In genomic region chr10:116831086-116831485, GRCh38 we compare ENCODE assay signal across 23 cellular contexts. TPM values are rescaled to one million over a fixed set of nuclear protein-coding genes. Genes with fewer than 3 reads are reported as not detected.
DNase-seq lines count a peak whose midpoint lies in the region; ATAC-seq and TF ChIP-seq lines count a peak whose summit lies in the region.
"Had no signal": no experiment of that assay in that cellular context is flagged by ENCODE, and none has a peak within 500 bp of the region (broad histone marks: within the 10 kb centered on the region; RNA-seq: fewer than 3 reads in every experiment).

No MANE protein-coding gene starts in this region.

- H3K27me3 ChIP-seq in heart left ventricle (no peaks in the 10 kb centered on the region), right atrium auricular region (no peaks in the 10 kb centered on the region), parathyroid adenoma (ENCODE audit: control insufficient read depth, insufficient read depth, low read length) (no peaks in the 10 kb centered on the region)
- H3K27me3 ChIP-seq: BLaER1 treated with 17β-estradiol and CSF1 and Interleukin-3, amounts not matched to agents 10 nM and 100 nM had no signal

- TF ChIP-seq POLR2A in heart left ventricle (IDR thresholded peaks at IDR 0.05), result no peak

- DNase-seq in Right ventricle myocardium inferior (ENCODE audit: missing footprints) (no peak), cardiac septum (ENCODE audit: low spot score) (no peak), heart left ventricle (no peak), right atrium auricular region (ENCODE audit: low spot score) (no peak)
- DNase-seq in stimulated activated CD8-positive, alpha-beta memory T cell treated with anti-CD3 and anti-CD28 coated beads, Interleukin-4, amount 100 ng/mL, for 48 hours, result no peak
- DNase-seq: 8988T; ACHN; AML-193; BE2C; CD4-positive, alpha-beta T cell; CD8-positive, alpha-beta memory T cell; DMS 273 treated with DMSO at 0.1 percent for 48 hours; DMS79 treated with DMSO at 0.1 percent for 48 hours; GF-D8 had no signal

- no peak overlapping the region for H3K9ac ChIP-seq in parathyroid adenoma
- H3K9ac ChIP-seq: BLaER1 treated with 17β-estradiol and CSF1 and Interleukin-3, amounts not matched to agents 10 nM and 100 nM had no signal

- H3K4me3 ChIP-seq in heart left ventricle, result no peak overlapping the region
- H3K4me3 ChIP-seq in right atrium auricular region, result no peak overlapping the region
- H3K4me3 ChIP-seq in parathyroid adenoma (ENCODE audit: low read depth, low read length), result no peak overlapping the region
- H3K4me3 ChIP-seq: A549; BLaER1 treated with 17β-estradiol and CSF1 and Interleukin-3, amounts not matched to agents 10 nM and 100 nM; GM23338; HAP-1 had no signal

- intact Hi-C loops in Right ventricle myocardium inferior (cut with DNase I), result no loop called here
- intact Hi-C loops in cardiac septum (cut with DNase I), result no loop called here
- intact Hi-C loops in heart left ventricle (cut with DNase I), result no loop called here

- no peak overlapping the region for H2AFZ ChIP-seq in parathyroid adenoma
- H2AFZ ChIP-seq: GM23338 had no signal

- H3K4me1 ChIP-seq in heart left ventricle (no peaks in the 10 kb centered on the region), right atrium auricular region (peaks cover 0 to 13% of the 10 kb centered on the region in 2 donors), parathyroid adenoma (peaks cover 30% of the 10 kb centered on the region)
- H3K4me1 ChIP-seq: BE2C; BLaER1 treated with 17β-estradiol and CSF1 and Interleukin-3, amounts not matched to agents 10 nM and 100 nM had no signal

- H3K36me3 ChIP-seq in heart left ventricle (no peaks in the 10 kb centered on the region), right atrium auricular region (no peaks in the 10 kb centered on the region), parathyroid adenoma (ENCODE audit: control insufficient read depth, insufficient read depth, low read length) (no peaks in the 10 kb centered on the region)
- H3K36me3 ChIP-seq: BE2C; BLaER1 treated with 17β-estradiol and CSF1 and Interleukin-3, amounts not matched to agents 10 nM and 100 nM; HAP-1 had no signal

- 66 to 84% (median 73%) methylated on average over 4 of the region's 4 CpGs for WGBS in heart left ventricle, 4 donors

- H3K9me3 ChIP-seq in heart left ventricle (no peaks in the 10 kb centered on the region), right atrium auricular region (no peaks in the 10 kb centered on the region), parathyroid adenoma (ENCODE audit: control insufficient read depth, low read length) (no peaks in the 10 kb centered on the region)
- H3K9me3 ChIP-seq: A549, BE2C, HAP-1 had no signal

- no peak overlapping the region for H3K4me2 ChIP-seq in parathyroid adenoma (ENCODE audit: low read length)
- H3K4me2 ChIP-seq: A549; BLaER1 treated with 17β-estradiol and CSF1 and Interleukin-3, amounts not matched to agents 10 nM and 100 nM; GM23338 had no signal

- peaks cover 10% of the 10 kb centered on the region for H3K79me2 ChIP-seq in parathyroid adenoma

- H3K27ac ChIP-seq in heart left ventricle, result peak overlapping the region in 3 of 12 donors; percentile 46 to 57 (median 53)
- peak overlapping the region; percentile 58 to 61 for H3K27ac ChIP-seq in right atrium auricular region
- peak overlapping the region; percentile 74 for H3K27ac ChIP-seq in parathyroid adenoma
- H3K27ac ChIP-seq: A549; BLaER1 treated with 17β-estradiol and CSF1 and Interleukin-3, amounts not matched to agents 10 nM and 100 nM had no signal

- TF ChIP-seq CTCF in heart left ventricle (IDR thresholded peaks at IDR 0.05) (no peak), right atrium auricular region (IDR thresholded peaks at IDR 0.05) (no peak), parathyroid adenoma (IDR thresholded peaks at IDR 0.05) (no peak)

- ATAC-seq in Right ventricle myocardium inferior, result peak; percentile 74
- ATAC-seq in heart left ventricle, result peak; percentile 27 to 89 (median 59)
- ATAC-seq in HG03139 (IDR thresholded peaks at IDR 0.05; ENCODE audit: unreplicated experiment), result no peak
- ATAC-seq in HG02588 (IDR thresholded peaks at IDR 0.05; ENCODE audit: unreplicated experiment), result no peak
- ATAC-seq: A549, GM23338 had no signal

RNA-seq across cellular contexts. Expression of gene ENO4, which starts 18.2 kb away (rescaled TPM):
- total RNA-seq in Right ventricle myocardium inferior (not detected), cardiac septum (not detected), heart left ventricle (1 to 10 TPM in 1 of 9 donors, under 1 TPM in 2, not detected in 6; 0.07 to 1.8 (median 0.32) TPM), right atrium auricular region (under 1 TPM in 1 of 2 donors, not detected in 1; 0.15 TPM)
- under 1 TPM in 1 of 2 donors, not detected in 1; 0.03 TPM for polyA plus RNA-seq in heart left ventricle
- total RNA-seq: CD4-positive, alpha-beta T cell; CD8-positive, alpha-beta memory T cell; G401 had no signal
- polyA plus RNA-seq: CD14-positive monocyte; CD8-positive, alpha-beta memory T cell had no signal

Comparison
In these comparisons a context has a peak if more than half of its experiments do, and no peak if none do; other contexts are left out.
1. ATAC-seq: peak in Right ventricle myocardium inferior (single experiment) and heart left ventricle (4 of 4); none in HG03139 (single experiment) and HG02588 (single experiment).